Comparison of ENCODE assay signal across 8 cellular contexts in genomic region chr5:72366324-72366976, GRCh38. TPM values are rescaled to one million over a fixed set of nuclear protein-coding genes. Genes with fewer than 3 reads are reported as not detected.
DNase-seq lines count a peak whose midpoint lies in the region; ATAC-seq and TF ChIP-seq lines count a peak whose summit lies in the region.

No MANE protein-coding gene starts in this region.

- H3K9me3 ChIP-seq in RWPE2 (ENCODE audit: severe bottlenecking): no peaks in the 10 kb centered on the region
- no peaks in the 10 kb centered on the region for H3K9me3 ChIP-seq in breast epithelium

- TF ChIP-seq CTCF in LNCAP (IDR thresholded peaks at IDR 0.05) (peak; percentile 83), RWPE2 (IDR thresholded peaks at IDR 0.05; ENCODE audit: poor library complexity, severe bottlenecking) (peak; percentile 98), breast epithelium (IDR thresholded peaks at IDR 0.05) (peak; percentile 68 to 91 (median 83))

- peaks cover 35% of the 10 kb centered on the region for H3K4me1 ChIP-seq in RWPE2 (ENCODE audit: insufficient read depth, poor library complexity, severe bottlenecking)
- no peaks in the 10 kb centered on the region for H3K4me1 ChIP-seq in breast epithelium

- H3K36me3 ChIP-seq in RWPE2 (ENCODE audit: low read depth) (peaks cover 22% of the 10 kb centered on the region), breast epithelium (no peaks in the 10 kb centered on the region)

- H3K4me3 ChIP-seq in RWPE2 (ENCODE audit: severe bottlenecking) (no peak overlapping the region), breast epithelium (no peak overlapping the region)

- DNase-seq in NCI-H1436 (lab: John Stamatoyannopoulos, UW) (peak; percentile 43), NCI-H1436 treated with DMSO at 0.1 percent for 48 hours (lab: John Stamatoyannopoulos, UW) (no peak), RWPE2 (ENCODE audit: low spot score) (no peak), breast epithelium (ENCODE audit: low spot score in 2 of 2) (peak in 1 of 2 donors; percentile 67), islet precursor cell (peak; percentile 81)
- DNase-seq in stimulated activated CD4-positive, alpha-beta T cell treated with anti-CD3 and anti-CD28 coated beads, Interleukin-2, amount 100 ng/mL, for 24 hours: peak; percentile 24 to 29

- H3K27ac ChIP-seq in RWPE2 (ENCODE audit: poor library complexity, severe bottlenecking): no peak overlapping the region
- H3K27ac ChIP-seq in breast epithelium: no peak overlapping the region

- intact Hi-C loops in breast epithelium (cut with DNase I; ENCODE audit: low total_unique reads): loop anchor here (10.0 kb wide), 1 partner anchor 158 kb away; no protein-coding TSS in a partner anchor

- TF ChIP-seq POLR2A in breast epithelium (IDR thresholded peaks at IDR 0.05): no peak

- ATAC-seq in GM21786 (IDR thresholded peaks at IDR 0.05; ENCODE audit: unreplicated experiment) (peak; percentile 80), RWPE2 (ENCODE audit: low read depth) (peak; percentile 73)

- H3K27me3 ChIP-seq in RWPE2 (ENCODE audit: insufficient read depth, poor library complexity, severe bottlenecking) (no peaks in the 10 kb centered on the region), breast epithelium (no peaks in the 10 kb centered on the region)

RNA-seq across cellular contexts. Expression of gene PTCD2, which starts 46.3 kb away (rescaled TPM):
- 10 to 100 TPM in 1 of 3 donors, 1 to 10 TPM in 2; 5.6 to 10.1 (median 7.5) TPM for total RNA-seq in breast epithelium

RNA-seq across cellular contexts. Expression of gene MRPS27, which starts 46.4 kb away (rescaled TPM):
- total RNA-seq in breast epithelium: 10 to 100 TPM; 47.8 to 71.3 (median 51.8) TPM

Comparison
In these comparisons a context has a peak if more than half of its experiments do, and no peak if none do; other contexts are left out.
1. DNase-seq: peak in NCI-H1436 (single experiment), islet precursor cell (single experiment) and stimulated activated CD4-positive, alpha-beta T cell treated with anti-CD3 and anti-CD28 coated beads, Interleukin-2, amount 100 ng/mL, for 24 hours (2 of 2); none in NCI-H1436 treated with DMSO at 0.1 percent for 48 hours (single experiment) and RWPE2 (single experiment).
2. Peak in every context shown above with its lines, with median percentiles within 50 percentile points of each other: CTCF ChIP-seq.